14 cellular contexts compared by ENCODE assay signal in the genomic region with DNA sequence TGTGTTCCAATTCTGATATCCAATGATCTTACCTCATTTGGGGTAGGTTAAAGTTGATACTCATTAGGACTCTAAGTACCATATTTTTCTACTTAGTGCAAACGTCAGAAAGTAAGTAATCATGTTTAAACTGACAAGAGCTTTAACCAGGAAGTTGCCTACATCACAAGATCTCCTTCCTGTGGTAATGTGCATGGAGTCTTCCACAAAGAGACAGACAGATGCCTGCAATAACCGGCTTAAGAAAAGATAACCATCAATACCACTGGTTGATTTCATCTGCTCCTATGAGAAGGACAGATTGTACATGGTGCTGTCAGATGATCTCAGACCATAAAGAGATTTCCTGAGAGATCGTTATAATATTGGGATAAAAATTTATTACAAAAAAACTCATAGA. TPM values are rescaled to one million over a fixed set of nuclear protein-coding genes. Genes with fewer than 3 reads are reported as not detected.
DNase-seq lines count a peak whose midpoint lies in the region; ATAC-seq, FAIRE-seq and TF ChIP-seq lines count a peak whose summit lies in the region.
"Not testable (repeated sequence)": the region's sequence is repeated elsewhere in the genome, so short reads cannot be mapped to it uniquely, and the experiment has no call there.
"Had no signal": no experiment of that assay in that cellular context is flagged by ENCODE, and none has a peak within 500 bp of the region (broad histone marks: within the 10 kb centered on the region; RNA-seq: fewer than 3 reads in every experiment).

No MANE protein-coding gene starts in this region.

- peaks cover 19% of the 10 kb centered on the region for H3K27me3 Mint-ChIP-seq in T-helper 1 cell treated with Interleukin-12 subunit alpha and Interleukin-12 subunit beta and Interleukin-4 antibody, amounts not matched to agents 30 μg/mL and 1 μg/mL, for 36 hours (ENCODE audit: low read depth)
- not testable (repeated sequence) for H3K27me3 Mint-ChIP-seq in activated CD8-positive, alpha-beta T cell treated with anti-CD3 and anti-CD28 coated beads, Interleukin-2, amount 10 ng/mL, durations not matched to agents 7 days and 5 days (ENCODE audit: low read depth); astrocyte (ENCODE audit: low read depth, unreplicated experiment)
- peaks cover 0 to 14% (median 0%) of the 10 kb centered on the region in 5 donors for H3K27me3 Mint-ChIP-seq in naive thymus-derived CD4-positive, alpha-beta T cell

- intact Hi-C loops in naive thymus-derived CD4-positive, alpha-beta T cell (cut with micrococcal nuclease), result not testable (repeated sequence)

- H3K27ac ChIP-seq in DND-41 (ENCODE audit: low read length), result peak overlapping the region; percentile 78
- not testable (repeated sequence) for H3K27ac ChIP-seq in astrocyte (ENCODE audit: low read depth, low read length); naive thymus-derived CD4-positive, alpha-beta T cell (ENCODE audit: low read depth, low read length)

- 0 out of 4 replicates have a peak overlapping the region, but pooled peaks of 1 of the 2 experiments have one; percentile 34 for H3K4me3 ChIP-seq in DND-41 (ENCODE audit: low read depth in 1 of 2, low read length in 2 of 2)
- H3K4me3 ChIP-seq in Loucy (ENCODE audit: low read length, poor library complexity, severe bottlenecking), result peak overlapping the region; percentile 29
- H3K4me3 ChIP-seq in astrocyte (ENCODE audit: insufficient read depth, low read depth, low read length); naive thymus-derived CD4-positive, alpha-beta T cell (ENCODE audit: low read length): not testable (repeated sequence)

- peaks cover 51% of the 10 kb centered on the region for H3K4me1 ChIP-seq in DND-41 (ENCODE audit: insufficient read depth, low read length)
- H3K4me1 ChIP-seq in Loucy (ENCODE audit: insufficient read depth, low read length, poor library complexity, severe bottlenecking), result peaks cover 45% of the 10 kb centered on the region
- peaks cover 14% of the 10 kb centered on the region for H3K4me1 ChIP-seq in astrocyte (ENCODE audit: insufficient read depth, low read length)
- H3K4me1 ChIP-seq in naive thymus-derived CD4-positive, alpha-beta T cell (ENCODE audit: control insufficient read depth in 2 of 2, insufficient read depth in 2 of 2, low read length in 2 of 2), result not testable (repeated sequence)

- not testable (repeated sequence) for H4K20me1 ChIP-seq in DND-41 (ENCODE audit: insufficient read depth, low read length); Loucy (ENCODE audit: insufficient read depth, low read length, poor library complexity, severe bottlenecking); astrocyte (ENCODE audit: insufficient read depth, low read length)

- not testable (repeated sequence) for H3K9me2 ChIP-seq in Loucy (replicated peaks; ENCODE audit: low read depth, low read length)

- H2AFZ ChIP-seq in DND-41 (ENCODE audit: low read depth, low read length) (peak overlapping the region; percentile 75), Loucy (ENCODE audit: low read length) (peak overlapping the region; percentile 70; the same call in 1 of the 2 replicates)
- H2AFZ ChIP-seq in astrocyte (ENCODE audit: low read depth, low read length), result not testable (repeated sequence)

- peak; percentile 67 for FAIRE-seq in astrocyte (lab: Jason Lieb, UNC)

- H3K4me2 ChIP-seq in DND-41 (ENCODE audit: insufficient read depth, low read length) (peak overlapping the region; percentile 38; the same call in 1 of the 2 replicates), Loucy (ENCODE audit: low read depth, low read length, poor library complexity, severe bottlenecking) (peak overlapping the region; percentile 57)
- H3K4me2 ChIP-seq in astrocyte (ENCODE audit: low read length), result not testable (repeated sequence)

- not testable (repeated sequence) for H3K9ac ChIP-seq in DND-41 (ENCODE audit: low read depth, low read length); Loucy (ENCODE audit: low read depth, low read length, poor library complexity, severe bottlenecking); astrocyte (ENCODE audit: low read length)

- H3K4me1 Mint-ChIP-seq in T-helper 1 cell treated with Interleukin-12 subunit alpha and Interleukin-12 subunit beta and Interleukin-4 antibody, amounts not matched to agents 30 μg/mL and 1 μg/mL, for 36 hours (ENCODE audit: low read depth), result peaks cover 27% of the 10 kb centered on the region
- peaks cover 46% of the 10 kb centered on the region for H3K4me1 Mint-ChIP-seq in activated CD8-positive, alpha-beta T cell treated with anti-CD3 and anti-CD28 coated beads, Interleukin-2, amount 10 ng/mL, durations not matched to agents 7 days and 5 days (ENCODE audit: low read depth)
- peaks cover 41% of the 10 kb centered on the region for H3K4me1 Mint-ChIP-seq in astrocyte (ENCODE audit: low read depth, unreplicated experiment)
- peaks cover 10 to 40% (median 16%) of the 10 kb centered on the region in 7 donors for H3K4me1 Mint-ChIP-seq in naive thymus-derived CD4-positive, alpha-beta T cell

- DNase-seq in AML-193 (lab: John Stamatoyannopoulos, UW), result peak; percentile 12 to 32
- DNase-seq in DND-41, result peak; percentile 23
- DNase-seq in NCI-H82 treated with DMSO at 0.1 percent for 48 hours (lab: John Stamatoyannopoulos, UW; ENCODE audit: unreplicated experiment), result peak; percentile 90
- DNase-seq in activated CD8-positive, alpha-beta T cell treated with anti-CD3 and anti-CD28 coated beads, Interleukin-2, amount 10 ng/mL, durations not matched to agents 7 days and 5 days; astrocyte (ENCODE audit: low read depth): not testable (repeated sequence)
- DNase-seq in naive thymus-derived CD4-positive, alpha-beta T cell, result peak in 3 of 9 donors; percentile 5 to 15 (median 13)

- CTCF ChIA-PET in activated CD8-positive, alpha-beta T cell treated with anti-CD3 and anti-CD28 coated beads, Interleukin-2, amount 10 ng/mL, durations not matched to agents 7 days and 5 days (lab: Charles Lee); naive thymus-derived CD4-positive, alpha-beta T cell (lab: Charles Lee): not testable (repeated sequence)

- not testable (repeated sequence) for H3K9me3 Mint-ChIP-seq in T-helper 1 cell treated with Interleukin-12 subunit alpha and Interleukin-12 subunit beta and Interleukin-4 antibody, amounts not matched to agents 30 μg/mL and 1 μg/mL, for 36 hours; activated CD8-positive, alpha-beta T cell treated with anti-CD3 and anti-CD28 coated beads, Interleukin-2, amount 10 ng/mL, durations not matched to agents 7 days and 5 days (ENCODE audit: insufficient read depth); astrocyte (ENCODE audit: unreplicated experiment); naive thymus-derived CD4-positive, alpha-beta T cell

- not testable (repeated sequence) for H3K4me3 Mint-ChIP-seq in T-helper 1 cell treated with Interleukin-12 subunit alpha and Interleukin-12 subunit beta and Interleukin-4 antibody, amounts not matched to agents 30 μg/mL and 1 μg/mL, for 36 hours; activated CD8-positive, alpha-beta T cell treated with anti-CD3 and anti-CD28 coated beads, Interleukin-2, amount 10 ng/mL, durations not matched to agents 7 days and 5 days; astrocyte (ENCODE audit: unreplicated experiment)
- H3K4me3 Mint-ChIP-seq in naive thymus-derived CD4-positive, alpha-beta T cell, result peak overlapping the region in 1 of 10 donors; percentile 32

- H3F3A ChIP-seq in Loucy (ENCODE audit: low read depth), result not testable (repeated sequence)

- ATAC-seq in DND-41 (ENCODE audit: insufficient read depth, low read depth), result peak; percentile 81
- ATAC-seq in activated CD8-positive, alpha-beta T cell treated with anti-CD3 and anti-CD28 coated beads, Interleukin-2, amount 10 ng/mL, durations not matched to agents 7 days and 5 days, result peak; percentile 25
- peak; percentile 31 for ATAC-seq in naive thymus-derived CD4-positive, alpha-beta T cell

- H3K79me2 ChIP-seq in DND-41 (ENCODE audit: insufficient read depth, low read length); Loucy (ENCODE audit: insufficient read depth, low read length); astrocyte (ENCODE audit: insufficient read depth, low read length): not testable (repeated sequence)

- H3K36me3 ChIP-seq in DND-41 (ENCODE audit: insufficient read depth, low read length); Loucy (ENCODE audit: insufficient read depth, low read length); astrocyte (ENCODE audit: insufficient read depth, low read length); naive thymus-derived CD4-positive, alpha-beta T cell (ENCODE audit: control insufficient read depth in 2 of 3, insufficient read depth in 3 of 3, low read length in 3 of 3): not testable (repeated sequence)

- TF ChIP-seq CTCF in DND-41 (IDR thresholded peaks at IDR 0.05; ENCODE audit: borderline replicate concordance, extremely low read depth, low read length, poor library complexity, severe bottlenecking); Loucy (conservative IDR thresholded peaks at IDR 0.05; ENCODE audit: low read length); astrocyte (IDR thresholded peaks at IDR 0.05; ENCODE audit: insufficient read depth, low read depth, low read length): not testable (repeated sequence)

- not testable (repeated sequence) for H3K27me3 ChIP-seq in DND-41 (ENCODE audit: insufficient read depth, low read length, poor library complexity); Loucy (ENCODE audit: insufficient read depth, low read length, poor library complexity, severe bottlenecking); astrocyte (ENCODE audit: insufficient read depth, low read length); naive thymus-derived CD4-positive, alpha-beta T cell (ENCODE audit: control insufficient read depth in 2 of 2, insufficient read depth in 2 of 2, low read length in 2 of 2)

- POLR2A ChIA-PET in activated CD8-positive, alpha-beta T cell treated with anti-CD3 and anti-CD28 coated beads, Interleukin-2, amount 10 ng/mL, durations not matched to agents 7 days and 5 days (lab: Charles Lee); naive thymus-derived CD4-positive, alpha-beta T cell (lab: Charles Lee): not testable (repeated sequence)

- H3K36me3 Mint-ChIP-seq in T-helper 1 cell treated with Interleukin-12 subunit alpha and Interleukin-12 subunit beta and Interleukin-4 antibody, amounts not matched to agents 30 μg/mL and 1 μg/mL, for 36 hours (ENCODE audit: low read depth); activated CD8-positive, alpha-beta T cell treated with anti-CD3 and anti-CD28 coated beads, Interleukin-2, amount 10 ng/mL, durations not matched to agents 7 days and 5 days (ENCODE audit: low read depth); astrocyte (ENCODE audit: low read depth, unreplicated experiment); naive thymus-derived CD4-positive, alpha-beta T cell: not testable (repeated sequence)

- H3K27ac Mint-ChIP-seq in T-helper 1 cell treated with Interleukin-12 subunit alpha and Interleukin-12 subunit beta and Interleukin-4 antibody, amounts not matched to agents 30 μg/mL and 1 μg/mL, for 36 hours, result peak overlapping the region; percentile 21
- H3K27ac Mint-ChIP-seq in activated CD8-positive, alpha-beta T cell treated with anti-CD3 and anti-CD28 coated beads, Interleukin-2, amount 10 ng/mL, durations not matched to agents 7 days and 5 days, result peak overlapping the region; percentile 29
- peak overlapping the region; percentile 30 for H3K27ac Mint-ChIP-seq in astrocyte (ENCODE audit: unreplicated experiment)
- peak overlapping the region in 1 of 9 donors; percentile 36 for H3K27ac Mint-ChIP-seq in naive thymus-derived CD4-positive, alpha-beta T cell

- not testable (repeated sequence) for H3K9me3 ChIP-seq in DND-41 (ENCODE audit: insufficient read depth, low read length, severe bottlenecking); Loucy (ENCODE audit: insufficient read depth, low read depth, low read length); astrocyte (ENCODE audit: insufficient read depth, low read depth, low read length); naive thymus-derived CD4-positive, alpha-beta T cell (ENCODE audit: control insufficient read depth in 2 of 3, low read length in 3 of 3)

RNA-seq across cellular contexts. Expression of gene SLC38A11, which starts 33.5 kb away (rescaled TPM):
- not detected for total RNA-seq in activated CD8-positive, alpha-beta T cell treated with anti-CD3 and anti-CD28 coated beads, Interleukin-2, amount 10 ng/mL, durations not matched to agents 7 days and 5 days
- not detected in 2 replicates for total RNA-seq in astrocyte
- total RNA-seq in naive thymus-derived CD4-positive, alpha-beta T cell, result under 1 TPM in 1 of 5 experiments, not detected in 4; 0.49 TPM
- polyA plus RNA-seq in naive thymus-derived CD4-positive, alpha-beta T cell, result not detected
- total RNA-seq: CD4-positive, alpha-beta T cell; CD8-positive, alpha-beta memory T cell; GM23338; H4; H9 had no signal
- polyA plus RNA-seq: CD14-positive monocyte; CD8-positive, alpha-beta memory T cell; GM23338 had no signal

Comparison
In these comparisons a context has a peak if more than half of its experiments do, and no peak if none do; other contexts are left out.
1. ATAC-seq: peak in every context shown above with its lines; median percentile 81 in DND-41; 31 in naive thymus-derived CD4-positive, alpha-beta T cell; 25 in activated CD8-positive, alpha-beta T cell treated with anti-CD3 and anti-CD28 coated beads, Interleukin-2, amount 10 ng/mL, durations not matched to agents 7 days and 5 days.